In genomic region chr1:152347116-152347728, GRCh38 we compare ENCODE assay signal across 8 cellular contexts. TPM values are rescaled to one million over a fixed set of nuclear protein-coding genes. Genes with fewer than 3 reads are reported as not detected.
DNase-seq lines count a peak whose midpoint lies in the region; FAIRE-seq and TF ChIP-seq lines count a peak whose summit lies in the region.

No MANE protein-coding gene starts in this region.

- in situ Hi-C loops in G401 (cut with HindIII; ENCODE audit: low sequenced_read_pairs) (no loop called here), mammary epithelial cell (cut with MboI; ENCODE audit: low sequenced_read_pairs in 2 of 2) (loop anchor here in 1 of 2 donors (5.0 kb wide), 1 partner anchor 95 kb away; no protein-coding TSS in a partner anchor)

- no peak overlapping the region for H3K4me2 ChIP-seq in mammary epithelial cell (ENCODE audit: insufficient read depth, low read depth, low read length)

- peak; percentile 92 for FAIRE-seq in A204.1 (lab: Jason Lieb, UNC)

- no peak overlapping the region for H3K9ac ChIP-seq in mammary epithelial cell (ENCODE audit: insufficient read depth, low read length)

- no peak for TF ChIP-seq EP300 in stomach (IDR thresholded peaks at IDR 0.05)

- no peak overlapping the region for H2AFZ ChIP-seq in mammary epithelial cell (ENCODE audit: low read depth, low read length)

- no TSS peak for BruUV-seq in mammary epithelial cell (replicated peaks; lab: Mats Ljungman, UMichigan)

- peak; percentile 93 to 99 for TF ChIP-seq CTCF in mammary epithelial cell (conservative IDR thresholded peaks at IDR 0.05 in 1 of 2, IDR thresholded peaks at IDR 0.05 in 1 of 2; ENCODE audit: extremely low read depth in 1 of 2, insufficient read depth in 1 of 2, low read depth in 1 of 2, low read length in 2 of 2)
- TF ChIP-seq CTCF in stomach (IDR thresholded peaks at IDR 0.05): peak in 5 of 7 experiments; percentile 65 to 81 (median 66)

- dilution Hi-C loops in mammary epithelial cell (cut with HindIII; ENCODE audit: low sequenced_read_pairs): no loop called here

- H3K27me3 ChIP-seq in mammary epithelial cell (ENCODE audit: insufficient read depth, low read length) (peaks cover 7% of the 10 kb centered on the region), stomach (no peaks in the 10 kb centered on the region)

- intact Hi-C loops in mammary epithelial cell (cut with micrococcal nuclease) (loop anchor here (1.0 to 5.0 kb wide), 6 partner anchors 45 to 295 kb away; no protein-coding TSS in a partner anchor), stomach (cut with DNase I; ENCODE audit: low total_unique reads) (no loop called here)

- H4K20me1 ChIP-seq in mammary epithelial cell (ENCODE audit: insufficient read depth, low read length): no peaks in the 10 kb centered on the region

- H3K27ac ChIP-seq in mammary epithelial cell (ENCODE audit: insufficient read depth, low read depth, low read length): no peak overlapping the region
- no peak overlapping the region for H3K27ac ChIP-seq in stomach

- no peak for TF ChIP-seq POLR2A in stomach (IDR thresholded peaks at IDR 0.05)

- H3K79me2 ChIP-seq in mammary epithelial cell (ENCODE audit: insufficient read depth, low read length): no peaks in the 10 kb centered on the region

- H3K36me3 ChIP-seq in mammary epithelial cell (ENCODE audit: insufficient read depth, low read length) (no peaks in the 10 kb centered on the region), stomach (no peaks in the 10 kb centered on the region)

- H3K4me3 ChIP-seq in mammary epithelial cell (replicated peaks in 1 of 3; ENCODE audit: insufficient read depth in 1 of 3, low read depth in 2 of 3, low read length in 3 of 3): no peak overlapping the region
- no peak overlapping the region for H3K4me3 ChIP-seq in stomach

- H3K9me3 ChIP-seq in mammary epithelial cell (replicated peaks; ENCODE audit: insufficient read depth, low read length): no peaks in the 10 kb centered on the region
- H3K9me3 ChIP-seq in stomach: no peaks in the 10 kb centered on the region

- H3K4me1 ChIP-seq in mammary epithelial cell (ENCODE audit: insufficient read depth, low read length) (no peaks in the 10 kb centered on the region), stomach (no peaks in the 10 kb centered on the region)

- WGBS in mammary epithelial cell (ENCODE audit: low coverage, missing lambda C conversion rate): 7% methylated on average over 8 of the region's 8 CpGs
- WGBS in stomach, 5 donors: 3 to 14% (median 4%) methylated on average over 8 of the region's 8 CpGs

- peak; percentile 20 for DNase-seq in G401 (ENCODE audit: low spot score)
- DNase-seq in LHCN-M2 (ENCODE audit: low read depth): peak; percentile 73
- peak; percentile 55 for DNase-seq in SKM-1 treated with dmso at 0.1 percent for 144 hours (lab: John Stamatoyannopoulos, UW; ENCODE audit: unreplicated experiment)
- DNase-seq in mammary epithelial cell: peak; percentile 64
- DNase-seq in lung microvascular endothelial cell (ENCODE audit: low read depth in 2 of 2): peak; percentile 63 to 66
- no peak for DNase-seq in stomach
- DNase-seq in ecto neural progenitor cell (ENCODE audit: low spot score): no peak

- CTCF ChIA-PET in mammary epithelial cell (lab: Charles Lee; ENCODE audit: low non-redundant PET): interaction anchor here (0.6 to 0.8 kb wide), 6 partner anchors 12 to 189 kb away, joined by 3 to 6 read pairs (median 4); partner anchors contain the start of gene FLG2

RNA-seq across cellular contexts. Expression of gene FLG2, which starts 12.6 kb away (rescaled TPM):
- not detected in 2 replicates for total RNA-seq in G401 (2014; rRNA removed; shearing (Covaris generic))
- not detected in 2 replicates for total RNA-seq in LHCN-M2 (2014; rRNA removed)
- polyA plus RNA-seq in LHCN-M2 (2012): 0.05 TPM
- not detected for total RNA-seq in mammary epithelial cell
- not detected for polyA plus RNA-seq in mammary epithelial cell
- not detected for polyA minus RNA-seq in mammary epithelial cell
- not detected in 2 replicates for total RNA-seq in lung microvascular endothelial cell
- under 1 TPM in 1 of 5 donors, not detected in 4; 0.37 TPM for total RNA-seq in stomach
- under 1 TPM in 2 of 3 donors, not detected in 1; 0.03 to 0.15 TPM for polyA plus RNA-seq in stomach

RNA-seq across cellular contexts. Expression of gene FLG, which starts 22.2 kb away (rescaled TPM):
- total RNA-seq in G401 (2014; rRNA removed; shearing (Covaris generic)): not detected in 2 replicates
- total RNA-seq in LHCN-M2 (2014; rRNA removed) (under 0.01 TPM in 1 of 2 replicates, not detected in the other), mammary epithelial cell (1 to 10 TPM in 1 of 2 donors, under 1 TPM in 1; 0.38 to 1.0 TPM), lung microvascular endothelial cell (not detected in 2 replicates), stomach (1 to 10 TPM in 1 of 5 donors, under 1 TPM in 1, not detected in 3; under 0.01 to 2.7 TPM)
- 2.4 TPM for polyA plus RNA-seq in LHCN-M2 (2012)
- polyA plus RNA-seq in mammary epithelial cell (0.50 TPM), stomach (under 1 TPM in 1 of 3 donors, not detected in 2; 0.05 TPM)
- polyA minus RNA-seq in mammary epithelial cell: 2.8 TPM

Comparison
In these comparisons a context has a peak if more than half of its experiments do, and no peak if none do; other contexts are left out.
1. DNase-seq: peak in G401 (single experiment), LHCN-M2 (single experiment), SKM-1 treated with dmso at 0.1 percent for 144 hours (single experiment), mammary epithelial cell (single experiment) and lung microvascular endothelial cell (2 of 2); none in stomach (single experiment) and ecto neural progenitor cell (single experiment).